8 cellular contexts compared by ENCODE assay signal in the genomic region with DNA sequence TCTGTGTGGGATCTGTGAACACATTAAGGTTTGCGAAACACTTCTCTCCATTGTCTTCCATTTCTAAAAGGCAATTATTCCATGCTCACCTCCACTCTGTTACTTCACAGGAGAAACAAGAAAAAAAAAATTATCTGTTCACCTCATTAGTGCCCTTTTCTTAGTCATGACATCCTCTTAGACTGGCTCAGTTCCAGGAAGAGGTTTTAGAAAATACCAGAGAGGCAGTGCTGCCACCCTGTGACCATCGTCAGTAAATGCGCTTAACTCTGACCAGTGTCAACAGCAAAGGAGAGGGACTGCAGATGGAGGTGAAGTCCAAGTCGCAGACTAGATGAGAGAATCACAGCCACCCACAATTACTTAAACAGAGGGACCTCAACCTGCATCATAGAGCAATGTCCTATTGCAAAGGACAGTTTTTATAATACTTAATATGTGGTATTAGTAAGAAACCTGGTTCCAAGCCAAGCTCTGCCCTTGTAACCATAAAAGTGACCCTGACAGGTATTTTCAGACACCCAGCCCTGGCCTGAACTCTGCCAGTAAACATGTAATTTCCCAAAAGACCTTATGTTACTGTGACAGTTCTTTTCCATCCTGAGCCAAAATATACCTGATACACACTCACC. TPM values are rescaled to one million over a fixed set of nuclear protein-coding genes. Genes with fewer than 3 reads are reported as not detected.
DNase-seq lines count a peak whose midpoint lies in the region; ATAC-seq, FAIRE-seq and TF ChIP-seq lines count a peak whose summit lies in the region.

No MANE protein-coding gene starts in this region.

- H3K9ac ChIP-seq in OCI-LY1 (ENCODE audit: low read length) = no peak overlapping the region
- H3K9ac ChIP-seq in fibroblast of lung (ENCODE audit: insufficient read depth, low read length) = no peak overlapping the region

- ATAC-seq in omental fat pad (ENCODE audit: low FRiP score) = peak; percentile 57
- no peak for ATAC-seq in GM19397 (IDR thresholded peaks at IDR 0.05; ENCODE audit: unreplicated experiment)

- H3K9me3 ChIP-seq in OCI-LY1 (ENCODE audit: low read length) = no peaks in the 10 kb centered on the region
- H3K9me3 ChIP-seq in fibroblast of lung (ENCODE audit: control insufficient read depth, insufficient read depth, low read depth, low read length) = no peaks in the 10 kb centered on the region

- H3K36me3 ChIP-seq in OCI-LY1 (ENCODE audit: insufficient read depth, low read length) (no peaks in the 10 kb centered on the region), fibroblast of lung (ENCODE audit: control insufficient read depth, insufficient read depth, low read length) (no peaks in the 10 kb centered on the region)

- H3F3A ChIP-seq in OCI-LY1 (ENCODE audit: insufficient read depth, low read length) = no peaks in the 10 kb centered on the region

- DNase-seq in GM04504 (ENCODE audit: low read depth) (peak; percentile 44), HTR-8/SVneo (ENCODE audit: insufficient read length, low spot score) (peak; percentile 56), fibroblast of lung (ENCODE audit: low read depth in 2 of 2) (peak; percentile 68 to 79), omental fat pad (ENCODE audit: low spot score) (no peak), urothelium cell line (ENCODE audit: low spot score) (peak; percentile 71)
- peak; percentile 65 for DNase-seq in activated T-cell treated with anti-CD3 and anti-CD28 coated beads, Interleukin-2, amount 50 U/mL, for 1 hour

- H3K9me2 ChIP-seq in OCI-LY1 (ENCODE audit: low read depth, low read length) = no peaks in the 10 kb centered on the region

- H3K27me3 ChIP-seq in OCI-LY1 (ENCODE audit: insufficient read depth, low read length) (no peaks in the 10 kb centered on the region), fibroblast of lung (ENCODE audit: control insufficient read depth, insufficient read depth, low read length) (no peaks in the 10 kb centered on the region)

- no peak overlapping the region for H3K4me3 ChIP-seq in OCI-LY1 (ENCODE audit: low read depth, low read length, poor library complexity, severe bottlenecking)
- H3K4me3 ChIP-seq in fibroblast of lung (replicated peaks in 1 of 4; ENCODE audit: control extremely low read depth in 1 of 4, insufficient read depth in 1 of 4, low read depth in 3 of 4, low read length in 4 of 4) = no peak overlapping the region

- H3K27ac ChIP-seq in OCI-LY1 (ENCODE audit: low read depth, low read length, poor library complexity, severe bottlenecking) = no peak overlapping the region
- H3K27ac ChIP-seq in fibroblast of lung (ENCODE audit: insufficient read depth, low read length) = no peak overlapping the region

- TF ChIP-seq CTCF in OCI-LY1 (IDR thresholded peaks at IDR 0.05; ENCODE audit: low read length) = peak; percentile 86
- TF ChIP-seq CTCF in fibroblast of lung (conservative IDR thresholded peaks at IDR 0.05 in 1 of 2, IDR thresholded peaks at IDR 0.05 in 1 of 2; ENCODE audit: low read depth in 1 of 2, low read length in 2 of 2) = peak; percentile 40 to 66
- no peak for TF ChIP-seq CTCF in omental fat pad (IDR thresholded peaks at IDR 0.05)

- H2AFZ ChIP-seq in OCI-LY1 (ENCODE audit: low read length) (no peak overlapping the region), fibroblast of lung (ENCODE audit: low read length) (no peak overlapping the region)

- H3K4me1 ChIP-seq in OCI-LY1 (ENCODE audit: insufficient read depth, low read length, severe bottlenecking) (no peaks in the 10 kb centered on the region), fibroblast of lung (ENCODE audit: control insufficient read depth, extremely low read depth, insufficient read depth, low read length) (no peaks in the 10 kb centered on the region)

- peak; percentile 64 for FAIRE-seq in HTR-8/SVneo (lab: Jason Lieb, UNC)
- FAIRE-seq in urothelium cell line (lab: Jason Lieb, UNC) = peak; percentile 96

- no peaks in the 10 kb centered on the region for H3K79me2 ChIP-seq in OCI-LY1 (ENCODE audit: insufficient read depth, low read length)
- H3K79me2 ChIP-seq in fibroblast of lung (ENCODE audit: control insufficient read depth, insufficient read depth, low read length) = no peaks in the 10 kb centered on the region

- H4K20me1 ChIP-seq in OCI-LY1 (ENCODE audit: insufficient read depth, low read length) = no peaks in the 10 kb centered on the region
- no peaks in the 10 kb centered on the region for H4K20me1 ChIP-seq in fibroblast of lung (ENCODE audit: control insufficient read depth, extremely low read depth, insufficient read depth, low read length)

- H3K4me2 ChIP-seq in OCI-LY1 (ENCODE audit: low read length) = no peak overlapping the region
- H3K4me2 ChIP-seq in fibroblast of lung (ENCODE audit: extremely low read depth, insufficient read depth, low read length) = no peak overlapping the region

RNA-seq across cellular contexts. Expression of a gene that starts 19.4 kb away (rescaled TPM):
- total RNA-seq in fibroblast of lung (not detected in 2 replicates), omental fat pad (1 to 10 TPM in 2 of 4 donors, under 1 TPM in 2; 0.37 to 3.5 (median 1.4) TPM)
- not detected in 2 replicates for polyA plus RNA-seq in fibroblast of lung
- not detected in 2 replicates for polyA plus RNA-seq in fibroblast of lung (2012)
- polyA minus RNA-seq in fibroblast of lung (ENCODE audit: low replicate concordance) = not detected in 2 replicates

RNA-seq across cellular contexts. Expression of a gene that starts 31.5 kb away (rescaled TPM):
- not detected in 2 replicates for total RNA-seq in fibroblast of lung
- not detected in 2 replicates for polyA plus RNA-seq in fibroblast of lung
- polyA plus RNA-seq in fibroblast of lung (2012) = not detected in 2 replicates
- polyA minus RNA-seq in fibroblast of lung (ENCODE audit: low replicate concordance) = not detected in 2 replicates
- 1 to 10 TPM in 3 of 4 donors, not detected in 1; 1.7 to 9.0 (median 2.6) TPM for total RNA-seq in omental fat pad

Comparison
In these comparisons a context has a peak if more than half of its experiments do, and no peak if none do; other contexts are left out.
1. CTCF ChIP-seq: peak in OCI-LY1 (single experiment) and fibroblast of lung (2 of 2); none in omental fat pad (0 of 3).